In the genomic region with DNA sequence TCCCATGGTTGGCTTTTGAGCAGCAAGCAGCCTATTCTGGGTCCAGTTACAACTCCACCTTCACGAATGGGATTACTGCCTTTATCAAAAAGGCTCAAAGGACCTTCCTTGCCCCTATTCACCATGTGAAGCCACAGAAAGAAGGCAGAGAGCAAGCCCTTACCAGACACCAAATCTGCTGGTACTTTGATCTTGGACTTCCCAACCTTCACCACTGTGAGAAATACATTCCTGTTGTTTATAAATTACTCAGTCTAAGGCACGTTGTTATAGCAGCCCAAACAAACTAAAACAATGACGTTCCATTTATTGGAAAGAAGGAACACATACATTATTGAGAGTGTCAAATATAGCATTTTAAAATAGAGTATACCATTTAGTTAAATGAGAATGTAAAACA, we compare ENCODE assay signal across 27 cellular contexts.
"Had no signal": no experiment of that assay in that cellular context is flagged by ENCODE, and none has a peak within 500 bp of the region (broad histone marks: within the 10 kb centered on the region; RNA-seq: fewer than 3 reads in every experiment).

No MANE protein-coding gene starts in this region.

- H3K27ac ChIP-seq: coronary artery, esophagus squamous epithelium, lower lobe of right lung, prostate gland, right atrium auricular region, stomach, testis, tibial artery, upper lobe of left lung had no signal

- H3K4me3 ChIP-seq: coronary artery, esophagus squamous epithelium, lower lobe of right lung, mucosa of descending colon, prostate gland, right atrium auricular region, stomach, testis, tibial artery, upper lobe of left lung had no signal

- FAIRE-seq: endometrium, frontal cortex, keratinocyte, urothelium cell line had no signal

- DNase-seq: dermis blood vessel endothelial cell; effector memory CD8-positive, alpha-beta T cell; erythroblast; esophagus squamous epithelium; hypothalamus; immature natural killer cell; left ventricle myocardium superior; lower lobe of right lung; mucosa of descending colon; naive B cell; stimulated activated CD4-positive, alpha-beta T cell treated with anti-CD3 and anti-CD28 coated beads, Interleukin-2, amount 100 ng/mL, for 24 hours; stimulated activated CD4-positive, alpha-beta T cell treated with anti-CD3 and anti-CD28 coated beads, Interleukin-4, amount 100 ng/mL, for 24 hours; stimulated activated naive CD4-positive, alpha-beta T cell treated with Interleukin-2 at 50 U/mL for 16 hours; stomach; tibial artery; upper lobe of left lung had no signal

- ATAC-seq: effector memory CD8-positive, alpha-beta T cell; left ventricle myocardium superior; lower lobe of right lung; mucosa of descending colon; natural killer cell treated with Interleukin-12 subunit alpha and Interleukin-12 subunit beta and Interleukin-15 and Interleukin-18, amount 100 ng/mL, for 72 hours; sciatic nerve; stimulated activated effector memory CD8-positive, alpha-beta T cell treated with anti-CD3 and anti-CD28 coated beads, Interleukin-12 subunit alpha, Interleukin-12 subunit beta, amount 100 ng/mL, for 72 hours had no signal

- H3K27me3 ChIP-seq: esophagus squamous epithelium, right atrium auricular region, stomach, testis, tibial artery, upper lobe of left lung had no signal

- H3K9me3 ChIP-seq: esophagus squamous epithelium, lower lobe of right lung, prostate gland, right atrium auricular region, testis, tibial artery, upper lobe of left lung had no signal

- H3K36me3 ChIP-seq: esophagus squamous epithelium, lower lobe of right lung, prostate gland, right atrium auricular region, stomach, tibial artery, upper lobe of left lung had no signal

- H3K4me1 ChIP-seq: esophagus squamous epithelium, lower lobe of right lung, prostate gland, right atrium auricular region, stomach, testis, tibial artery, upper lobe of left lung had no signal
